Comparison of ENCODE assay signal across 17 cellular contexts in genomic region chr13:83620535-83621220, GRCh38.
DNase-seq lines count a peak whose midpoint lies in the region; ATAC-seq and TF ChIP-seq lines count a peak whose summit lies in the region.
"Had no signal": no experiment of that assay in that cellular context is flagged by ENCODE, and none has a peak within 500 bp of the region (broad histone marks: within the 10 kb centered on the region; RNA-seq: fewer than 3 reads in every experiment).

No MANE protein-coding gene starts in this region.

- intact Hi-C loops in PC-3 (cut with micrococcal nuclease), result loop anchor here (5.0 kb wide), 1 partner anchor 123 kb away; no protein-coding TSS in a partner anchor
- intact Hi-C loops in activated CD4-positive, alpha-beta T cell treated with anti-CD3 and anti-CD28 coated beads, Interleukin-2, amount 10 ng/mL, durations not matched to agents 24 days and 14 days (cut with micrococcal nuclease), result no loop called here

- no peaks in the 10 kb centered on the region for H3K4me1 Mint-ChIP-seq in activated CD4-positive, alpha-beta T cell treated with anti-CD3 and anti-CD28 coated beads, Interleukin-2, amount 10 ng/mL, durations not matched to agents 24 days and 14 days

- H3K4me1 ChIP-seq in PC-3 (ENCODE audit: insufficient read depth, low read length), result peaks cover 22% of the 10 kb centered on the region
- H3K4me1 ChIP-seq: body of pancreas, suprapubic skin had no signal

- H3K27ac Mint-ChIP-seq in activated CD4-positive, alpha-beta T cell treated with anti-CD3 and anti-CD28 coated beads, Interleukin-2, amount 10 ng/mL, durations not matched to agents 24 days and 14 days, result no peak overlapping the region

- H3K27ac ChIP-seq in PC-3 (ENCODE audit: low read length), result peak overlapping the region; percentile 63
- H3K27ac ChIP-seq: body of pancreas, neutrophil, suprapubic skin had no signal

- no peaks in the 10 kb centered on the region for H3K9me2 ChIP-seq in PC-3 (replicated peaks; ENCODE audit: low read length)

- peak overlapping the region; percentile 44; the same call in 1 of the 2 replicates for H3K4me2 ChIP-seq in PC-3 (ENCODE audit: low read length)

- no peak overlapping the region for H3K4me3 Mint-ChIP-seq in activated CD4-positive, alpha-beta T cell treated with anti-CD3 and anti-CD28 coated beads, Interleukin-2, amount 10 ng/mL, durations not matched to agents 24 days and 14 days

- CTCF ChIA-PET in PC-3 (lab: Charles Lee), result no interaction called here

- H3K79me2 ChIP-seq in PC-3 (ENCODE audit: low read length), result no peaks in the 10 kb centered on the region

- ATAC-seq in PC-3 (peak; percentile 47; the same call in 1 of the 2 replicates), GM19463 (IDR thresholded peaks at IDR 0.05; ENCODE audit: unreplicated experiment) (no peak)
- ATAC-seq: body of pancreas had no signal

- no peak for TF ChIP-seq CTCF in PC-3 (conservative IDR thresholded peaks at IDR 0.05; ENCODE audit: low read depth, low read length)
- no peak for TF ChIP-seq CTCF in choroid plexus epithelial cell (conservative IDR thresholded peaks at IDR 0.05; ENCODE audit: low read depth, low read length)

- DNase-seq in EL (peak; percentile 43), PC-3 (peak; percentile 71), choroid plexus epithelial cell (ENCODE audit: low read depth) (peak; percentile 74), non-pigmented ciliary epithelial cell (ENCODE audit: low read depth) (peak; percentile 17), activated gamma-delta T cell (lab: John Stamatoyannopoulos, UW) (no peak)
- DNase-seq in activated CD4-positive, alpha-beta T cell treated with anti-CD3 and anti-CD28 coated beads, Interleukin-2, amount 10 ng/mL, durations not matched to agents 24 days and 14 days, result no peak
- DNase-seq in effector CD8-positive, alpha-beta T cell (lab: John Stamatoyannopoulos, UW), result no peak
- DNase-seq: activated naive CD4-positive, alpha-beta T cell treated with Interleukin-2 at 50 U/mL for 16 hours; body of pancreas; cortex of kidney; DND-41; NCI-H1417 treated with DMSO at 0.1 percent for 48 hours; NCI-H526; SHP77 treated with DMSO at 0.1 percent for 48 hours had no signal

- no peaks in the 10 kb centered on the region for H3K9me3 ChIP-seq in PC-3 (ENCODE audit: low read length)
- H3K9me3 ChIP-seq: body of pancreas, neutrophil, suprapubic skin had no signal

- no peaks in the 10 kb centered on the region for H3K36me3 ChIP-seq in PC-3 (ENCODE audit: low read depth, low read length)
- H3K36me3 ChIP-seq: neutrophil, suprapubic skin had no signal

- no peaks in the 10 kb centered on the region for H3F3A ChIP-seq in PC-3 (ENCODE audit: low read length, unreplicated experiment)

- POLR2A ChIA-PET in PC-3 (lab: Charles Lee; ENCODE audit: unreplicated experiment), result no interaction called here

- H3K27me3 ChIP-seq in PC-3 (ENCODE audit: low read length), result no peaks in the 10 kb centered on the region
- H3K27me3 ChIP-seq: body of pancreas, neutrophil, suprapubic skin had no signal

- H3K9ac ChIP-seq in PC-3 (ENCODE audit: low read length), result no peak overlapping the region

- no peaks in the 10 kb centered on the region for H4K20me1 ChIP-seq in PC-3 (ENCODE audit: low read length)

- peaks cover 4% of the 10 kb centered on the region for H3K9me3 Mint-ChIP-seq in activated CD4-positive, alpha-beta T cell treated with anti-CD3 and anti-CD28 coated beads, Interleukin-2, amount 10 ng/mL, durations not matched to agents 24 days and 14 days

- H3K36me3 Mint-ChIP-seq in activated CD4-positive, alpha-beta T cell treated with anti-CD3 and anti-CD28 coated beads, Interleukin-2, amount 10 ng/mL, durations not matched to agents 24 days and 14 days (ENCODE audit: low read depth), result no peaks in the 10 kb centered on the region

- no TSS peak for BruUV-seq in PC-3 (replicated peaks; lab: Mats Ljungman, UMichigan)

- H3K4me3 ChIP-seq in PC-3 (ENCODE audit: low read length) (no peak overlapping the region), choroid plexus epithelial cell (ENCODE audit: low read depth, low read length) (no peak overlapping the region)
- H3K4me3 ChIP-seq: body of pancreas, suprapubic skin had no signal

- no peak overlapping the region for H2AFZ ChIP-seq in PC-3 (ENCODE audit: low read length)

- no peaks in the 10 kb centered on the region for H3K27me3 Mint-ChIP-seq in activated CD4-positive, alpha-beta T cell treated with anti-CD3 and anti-CD28 coated beads, Interleukin-2, amount 10 ng/mL, durations not matched to agents 24 days and 14 days

Comparison
In these comparisons a context has a peak if more than half of its experiments do, and no peak if none do; other contexts are left out.
1. DNase-seq: peak in EL (single experiment), PC-3 (single experiment), choroid plexus epithelial cell (single experiment) and non-pigmented ciliary epithelial cell (single experiment); none in activated gamma-delta T cell (single experiment), activated CD4-positive, alpha-beta T cell treated with anti-CD3 and anti-CD28 coated beads, Interleukin-2, amount 10 ng/mL, durations not matched to agents 24 days and 14 days (single experiment) and effector CD8-positive, alpha-beta T cell (single experiment).